8 cellular contexts compared by ENCODE assay signal in genomic region chr4:76984127-76984526, GRCh38. TPM values are rescaled to one million over a fixed set of nuclear protein-coding genes. Genes with fewer than 3 reads are reported as not detected.
DNase-seq lines count a peak whose midpoint lies in the region; ATAC-seq and TF ChIP-seq lines count a peak whose summit lies in the region.

No MANE protein-coding gene starts in this region.

- TF ChIP-seq CTCF in progenitor cell of endocrine pancreas (IDR thresholded peaks at IDR 0.05; ENCODE audit: unreplicated experiment) = peak; percentile 38

- H3K9me3 Mint-ChIP-seq in effector memory CD8-positive, alpha-beta T cell = no peaks in the 10 kb centered on the region
- peaks cover 2% of the 10 kb centered on the region for H3K9me3 Mint-ChIP-seq in progenitor cell of endocrine pancreas (ENCODE audit: low read depth)

- peak overlapping the region; percentile 38 to 51 for H3K27ac Mint-ChIP-seq in effector memory CD8-positive, alpha-beta T cell
- no peak overlapping the region for H3K27ac Mint-ChIP-seq in progenitor cell of endocrine pancreas

- DNase-seq in D341Med (ENCODE audit: low spot score) (peak; percentile 38), MV-4-11 (lab: John Stamatoyannopoulos, UW) (peak; percentile 33), progenitor cell of endocrine pancreas (ENCODE audit: low spot score, unreplicated experiment) (no peak), T1000 (lab: John Stamatoyannopoulos, UW) (no peak)
- peak in 2 of 3 experiments; percentile 9 to 11 for DNase-seq in effector memory CD8-positive, alpha-beta T cell
- no peak for DNase-seq in stimulated activated naive CD4-positive, alpha-beta T cell treated with Interleukin-2 at 50 U/mL for 16 hours (lab: John Stamatoyannopoulos, UW)
- no peak for DNase-seq in stimulated activated CD8-positive, alpha-beta memory T cell treated with anti-CD3 and anti-CD28 coated beads, Interleukin-4, amount 100 ng/mL, for 48 hours

- ATAC-seq in GM21423 (IDR thresholded peaks at IDR 0.05; ENCODE audit: unreplicated experiment) = peak; percentile 59
- peak; percentile 75 for ATAC-seq in effector memory CD8-positive, alpha-beta T cell (replicated peaks)

- peak overlapping the region; percentile 31 to 54 for H3K4me3 Mint-ChIP-seq in effector memory CD8-positive, alpha-beta T cell
- H3K4me3 Mint-ChIP-seq in progenitor cell of endocrine pancreas (ENCODE audit: low read depth) = no peak overlapping the region

- H3K27me3 Mint-ChIP-seq in effector memory CD8-positive, alpha-beta T cell = no peaks in the 10 kb centered on the region
- no peaks in the 10 kb centered on the region for H3K27me3 Mint-ChIP-seq in progenitor cell of endocrine pancreas

- H3K4me1 Mint-ChIP-seq in effector memory CD8-positive, alpha-beta T cell (ENCODE audit: low read depth in 2 of 2) = peaks cover 45 to 52% of the 10 kb centered on the region in 2 donors
- peaks cover 60% of the 10 kb centered on the region for H3K4me1 Mint-ChIP-seq in progenitor cell of endocrine pancreas (ENCODE audit: low read depth)

- H3K36me3 Mint-ChIP-seq in effector memory CD8-positive, alpha-beta T cell (ENCODE audit: insufficient read depth) = peaks cover 12% of the 10 kb centered on the region
- H3K36me3 Mint-ChIP-seq in progenitor cell of endocrine pancreas (ENCODE audit: insufficient read depth) = peaks cover 1% of the 10 kb centered on the region

RNA-seq across cellular contexts. Expression of gene SEPTIN11, which starts 34.6 kb away (rescaled TPM):
- total RNA-seq in progenitor cell of endocrine pancreas = 80.4 and 84.1 TPM in 2 replicates

Comparison
In these comparisons a context has a peak if more than half of its experiments do, and no peak if none do; other contexts are left out.
1. DNase-seq: peak in D341Med (single experiment), MV-4-11 (single experiment) and effector memory CD8-positive, alpha-beta T cell (2 of 3); none in progenitor cell of endocrine pancreas (single experiment), T1000 (single experiment), stimulated activated naive CD4-positive, alpha-beta T cell treated with Interleukin-2 at 50 U/mL for 16 hours (single experiment) and stimulated activated CD8-positive, alpha-beta memory T cell treated with anti-CD3 and anti-CD28 coated beads, Interleukin-4, amount 100 ng/mL, for 48 hours (single experiment).